In the genomic region with DNA sequence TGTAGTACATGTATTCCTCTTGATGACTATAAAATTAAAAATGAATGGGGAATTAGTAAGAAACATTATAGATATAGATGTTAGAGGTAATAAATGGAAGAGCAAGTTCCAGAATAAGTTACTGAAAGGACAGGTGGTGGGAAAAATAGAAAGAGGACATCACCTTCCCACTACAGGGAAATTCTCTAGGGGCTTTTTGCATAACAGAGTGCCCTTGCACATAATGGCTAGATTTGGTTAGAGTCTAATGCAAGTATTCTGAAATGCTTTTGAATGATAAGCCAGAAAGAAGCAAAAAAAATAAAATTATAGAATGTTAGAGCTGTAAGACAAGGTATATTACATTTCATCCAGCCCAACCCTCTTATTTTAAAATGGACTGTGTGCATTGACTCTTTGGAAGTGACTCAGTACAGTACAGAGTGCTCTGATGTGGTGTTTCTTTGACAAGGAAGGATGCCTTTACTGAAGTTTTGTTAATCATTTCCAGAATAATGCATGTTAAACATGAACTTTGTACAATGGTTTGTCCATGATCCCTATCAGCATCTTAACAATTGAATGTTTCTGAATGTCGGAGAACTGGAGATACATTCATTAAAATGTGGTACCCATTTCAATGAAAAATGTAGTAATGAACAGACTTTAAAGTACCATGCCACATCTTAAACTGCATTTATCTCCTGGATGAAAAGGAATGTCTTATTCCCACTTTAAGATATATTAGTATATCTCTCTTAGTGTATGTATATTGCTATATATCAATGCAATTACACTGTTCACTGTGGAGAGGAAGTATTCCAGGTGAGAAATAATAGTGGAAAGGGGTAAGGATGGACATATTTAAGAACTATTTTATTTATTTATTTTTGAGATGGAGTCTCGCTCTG, we compare ENCODE assay signal across 18 cellular contexts.
DNase-seq lines count a peak whose midpoint lies in the region; ATAC-seq and TF ChIP-seq lines count a peak whose summit lies in the region.
"Had no signal": no experiment of that assay in that cellular context is flagged by ENCODE, and none has a peak within 500 bp of the region (broad histone marks: within the 10 kb centered on the region; RNA-seq: fewer than 3 reads in every experiment).

No MANE protein-coding gene starts in this region.

- no peak overlapping the region for H3K4me2 ChIP-seq in hepatocyte
- H3K4me2 ChIP-seq: SK-N-SH had no signal

- no peak overlapping the region for H3K4me3 ChIP-seq in hepatocyte
- no peak overlapping the region for H3K4me3 ChIP-seq in effector memory CD4-positive, alpha-beta T cell (ENCODE audit: insufficient read depth, low read depth, low read length, poor library complexity, severe bottlenecking)
- no peak overlapping the region for H3K4me3 ChIP-seq in tibial nerve

- H3K9me2 ChIP-seq in hepatocyte (replicated peaks; ENCODE audit: insufficient read depth) = no peaks in the 10 kb centered on the region
- H3K9me2 ChIP-seq: SK-N-SH had no signal

- H3K4me1 ChIP-seq in hepatocyte (ENCODE audit: insufficient read depth) (peaks cover 5% of the 10 kb centered on the region), tibial nerve (no peaks in the 10 kb centered on the region)
- H3K4me1 ChIP-seq in effector memory CD4-positive, alpha-beta T cell (ENCODE audit: control insufficient read depth, insufficient read depth, low read length, poor library complexity, severe bottlenecking) = no peaks in the 10 kb centered on the region
- H3K4me1 ChIP-seq: BE2C had no signal

- H3K27ac ChIP-seq in hepatocyte (peak overlapping the region; percentile 14), tibial nerve (no peak overlapping the region)
- H3K27ac ChIP-seq in effector memory CD4-positive, alpha-beta T cell (ENCODE audit: insufficient read depth, low read length, poor library complexity, severe bottlenecking) = no peak overlapping the region
- H3K27ac ChIP-seq: neutrophil had no signal

- peak; percentile 74 for ATAC-seq in GM18511 (IDR thresholded peaks at IDR 0.05; ENCODE audit: unreplicated experiment)
- peak; percentile 97 for ATAC-seq in HG02610 (IDR thresholded peaks at IDR 0.05; ENCODE audit: unreplicated experiment)
- peak; percentile 92 for ATAC-seq in HG03354 (IDR thresholded peaks at IDR 0.05; ENCODE audit: poor library complexity, severe bottlenecking, unreplicated experiment)
- ATAC-seq: esophagus mucosa; stimulated activated naive CD8-positive, alpha-beta T cell treated with anti-CD3 and anti-CD28 coated beads, Interleukin-15, amount 100 ng/mL, for 72 hours had no signal

- H3K79me2 ChIP-seq in hepatocyte = no peaks in the 10 kb centered on the region

- H3K27me3 ChIP-seq in hepatocyte = no peaks in the 10 kb centered on the region
- H3K27me3 ChIP-seq in effector memory CD4-positive, alpha-beta T cell (replicated peaks; ENCODE audit: control insufficient read depth, insufficient read depth, low read length, poor library complexity, severe bottlenecking) = peaks cover 5% of the 10 kb centered on the region
- H3K27me3 ChIP-seq in tibial nerve = no peaks in the 10 kb centered on the region
- H3K27me3 ChIP-seq: BE2C, neutrophil had no signal

- no peaks in the 10 kb centered on the region for H3K9me3 ChIP-seq in hepatocyte (ENCODE audit: low read depth)
- H3K9me3 ChIP-seq in effector memory CD4-positive, alpha-beta T cell (ENCODE audit: control insufficient read depth, low read length) = no peaks in the 10 kb centered on the region
- H3K9me3 ChIP-seq in tibial nerve = no peaks in the 10 kb centered on the region
- H3K9me3 ChIP-seq: BE2C, neutrophil, SK-N-SH had no signal

- H4K20me1 ChIP-seq in hepatocyte (ENCODE audit: insufficient read depth, poor library complexity, severe bottlenecking) = no peaks in the 10 kb centered on the region

- DNase-seq in hepatocyte (ENCODE audit: low spot score) (peak; percentile 42), MV-4-11 (lab: John Stamatoyannopoulos, UW) (no peak), tibial nerve (ENCODE audit: low spot score in 2 of 2) (no peak)
- DNase-seq in NK-92 treated with Interleukin-12 subunit alpha and Interleukin-12 subunit beta, amount 100 ng/mL, for 24 hours (lab: John Stamatoyannopoulos, UW) = no peak
- no peak for DNase-seq in effector memory CD4-positive, alpha-beta T cell
- DNase-seq: activated CD4-positive, CD25-positive, alpha-beta regulatory T cell; activated naive CD8-positive, alpha-beta T cell treated with anti-CD3 and anti-CD28 coated beads, Interleukin-2, amount 10 ng/mL, durations not matched to agents 7 days and 5 days; BE2C; cerebellar nuclear complex; GOT3; NCI-H2171 treated with DMSO at 0.1 percent for 48 hours; SK-N-SH; stimulated activated naive CD8-positive, alpha-beta T cell treated with anti-CD3 and anti-CD28 coated beads, Interleukin-15, amount 100 ng/mL, for 72 hours had no signal

- TF ChIP-seq CTCF in hepatocyte (IDR thresholded peaks at IDR 0.05; ENCODE audit: poor library complexity) (no peak), tibial nerve (IDR thresholded peaks at IDR 0.05) (no peak)

- TF ChIP-seq EP300 in tibial nerve (IDR thresholded peaks at IDR 0.05) = no peak

- H3K36me3 ChIP-seq in hepatocyte (replicated peaks; ENCODE audit: insufficient read depth, low read depth) (no peaks in the 10 kb centered on the region), tibial nerve (no peaks in the 10 kb centered on the region)
- no peaks in the 10 kb centered on the region for H3K36me3 ChIP-seq in effector memory CD4-positive, alpha-beta T cell (ENCODE audit: control insufficient read depth, insufficient read depth, low read length)
- H3K36me3 ChIP-seq: BE2C, neutrophil had no signal

- H2AFZ ChIP-seq in hepatocyte = no peak overlapping the region

- 71% methylated on average over 2 of the region's 2 CpGs for WGBS in hepatocyte (ENCODE audit: low lambda C conversion rate, missing lambda C conversion rate)
- 88 to 92% methylated on average over 2 of the region's 2 CpGs for WGBS in tibial nerve, 2 donors

- TF ChIP-seq POLR2A in tibial nerve (IDR thresholded peaks at IDR 0.05) = no peak
